In the genomic region with DNA sequence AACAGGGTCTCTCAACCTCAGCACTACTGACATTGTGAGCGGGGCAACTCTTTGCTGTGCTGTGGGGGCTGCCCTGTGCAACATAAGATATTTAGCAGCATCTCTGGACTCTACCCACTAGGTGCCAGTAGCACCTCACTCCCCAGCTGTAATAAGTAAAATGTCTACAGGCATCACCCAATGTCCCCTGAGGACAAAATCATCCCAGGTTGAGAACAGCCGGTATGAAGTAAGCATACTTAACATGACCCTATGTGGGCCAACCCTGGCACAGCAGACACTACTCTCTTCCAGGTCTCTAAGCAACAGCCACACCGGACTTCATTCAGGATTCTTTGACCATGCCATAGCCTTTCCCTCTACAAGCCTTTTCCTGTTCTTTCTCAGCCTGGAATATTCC, we compare ENCODE assay signal across 8 cellular contexts. TPM values are rescaled to one million over a fixed set of nuclear protein-coding genes. Genes with fewer than 3 reads are reported as not detected.
DNase-seq lines count a peak whose midpoint lies in the region; ATAC-seq, FAIRE-seq and TF ChIP-seq lines count a peak whose summit lies in the region.

No MANE protein-coding gene starts in this region.

- intact Hi-C loops in kidney (cut with DNase I), result loop anchor here (10.0 kb wide), 1 partner anchor 50 kb away; no protein-coding TSS in a partner anchor

- no peak overlapping the region for H3K27ac ChIP-seq in kidney (ENCODE audit: low read depth in 2 of 2, low read length in 2 of 2)

- no peak for TF ChIP-seq POLR2A in NB4 (IDR thresholded peaks at IDR 0.05; ENCODE audit: extremely low read depth, insufficient read length)

- H3K9me3 Mint-ChIP-seq in activated T-helper 17 cell treated with anti-CD3 and anti-CD28 coated beads, Interleukin-2, amount 50 U/mL, for 72 hours, result no peaks in the 10 kb centered on the region

- peaks cover 26% of the 10 kb centered on the region for H3K4me1 Mint-ChIP-seq in activated T-helper 17 cell treated with anti-CD3 and anti-CD28 coated beads, Interleukin-2, amount 50 U/mL, for 72 hours

- H3K4me1 ChIP-seq in kidney (ENCODE audit: control insufficient read depth in 1 of 2, insufficient read depth in 1 of 2, low read depth in 1 of 2, low read length in 2 of 2), result peaks cover 0 to 4% of the 10 kb centered on the region in 2 donors

- peak overlapping the region; percentile 56 for H3K27ac Mint-ChIP-seq in activated T-helper 17 cell treated with anti-CD3 and anti-CD28 coated beads, Interleukin-2, amount 50 U/mL, for 72 hours

- no peaks in the 10 kb centered on the region for H3K36me3 Mint-ChIP-seq in activated T-helper 17 cell treated with anti-CD3 and anti-CD28 coated beads, Interleukin-2, amount 50 U/mL, for 72 hours (ENCODE audit: low read depth)

- TF ChIP-seq CTCF in AG10803 (conservative IDR thresholded peaks at IDR 0.05; ENCODE audit: low read length), result peak; percentile 60
- TF ChIP-seq CTCF in GM12874 (IDR thresholded peaks at IDR 0.05; ENCODE audit: insufficient read depth, low read depth, low read length), result peak; percentile 36; the same call in 1 of the 2 replicates
- peak; percentile 8 for TF ChIP-seq CTCF in NB4 (IDR thresholded peaks at IDR 0.05; ENCODE audit: low read depth, low read length)
- TF ChIP-seq CTCF in kidney (IDR thresholded peaks at IDR 0.05; ENCODE audit: borderline replicate concordance, extremely low read depth, insufficient read depth), result peak; percentile 42

- FAIRE-seq in kidney (lab: Jason Lieb, UNC), result no peak

- H3K36me3 ChIP-seq in kidney (ENCODE audit: control insufficient read depth in 1 of 2, insufficient read depth in 2 of 2, low read length in 2 of 2), result no peaks in the 10 kb centered on the region

- no peak overlapping the region for H3K4me3 Mint-ChIP-seq in activated T-helper 17 cell treated with anti-CD3 and anti-CD28 coated beads, Interleukin-2, amount 50 U/mL, for 72 hours

- no peak overlapping the region for H3K9ac ChIP-seq in kidney (ENCODE audit: low read length in 2 of 2)

- no peaks in the 10 kb centered on the region for H3K27me3 Mint-ChIP-seq in activated T-helper 17 cell treated with anti-CD3 and anti-CD28 coated beads, Interleukin-2, amount 50 U/mL, for 72 hours

- no peak for ATAC-seq in activated T-helper 17 cell treated with anti-CD3 and anti-CD28 coated beads, Interleukin-2, amount 50 U/mL, for 72 hours (replicated peaks)
- ATAC-seq in GM21390 (IDR thresholded peaks at IDR 0.05; ENCODE audit: unreplicated experiment), result no peak

- H3K4me3 ChIP-seq in AG10803 (ENCODE audit: low read length) (no peak overlapping the region), NB4 (ENCODE audit: low read depth, low read length) (no peak overlapping the region), kidney (ENCODE audit: low read length in 2 of 2) (no peak overlapping the region)

- peak; percentile 72 for DNase-seq in AG10803 (ENCODE audit: low read depth)
- peak; percentile 53 for DNase-seq in NB4 (ENCODE audit: low read depth)
- DNase-seq in kidney, result no peak
- DNase-seq in NCI-H187 (lab: John Stamatoyannopoulos, UW), result no peak
- DNase-seq in activated naive CD4-positive, alpha-beta T cell treated with anti-CD3 and anti-CD28 coated beads, Interleukin-2, amount 50 U/mL, for 16 hours, result no peak

- no peaks in the 10 kb centered on the region for H3K9me3 ChIP-seq in kidney (ENCODE audit: control insufficient read depth in 1 of 2, low read length in 2 of 2)

RNA-seq across cellular contexts. Expression of a gene that starts 10.5 kb away (rescaled TPM):
- total RNA-seq in activated T-helper 17 cell treated with anti-CD3 and anti-CD28 coated beads, Interleukin-2, amount 50 U/mL, for 72 hours, result 10 to 100 TPM; 29.2 to 32.0 TPM
- total RNA-seq in kidney, result 62.8 TPM
- polyA plus RNA-seq in kidney (ENCODE audit: insufficient read depth, low read depth, low replicate concordance), result 168 TPM

Comparison
In these comparisons a context has a peak if more than half of its experiments do, and no peak if none do; other contexts are left out.
1. DNase-seq: peak in AG10803 (single experiment) and NB4 (single experiment); none in kidney (single experiment), NCI-H187 (0 of 2) and activated naive CD4-positive, alpha-beta T cell treated with anti-CD3 and anti-CD28 coated beads, Interleukin-2, amount 50 U/mL, for 16 hours (single experiment).
2. CTCF ChIP-seq: peak in every context shown above with its lines; median percentile 60 in AG10803; 42 in kidney; 36 in GM12874; 8 in NB4.